Comparison of ENCODE assay signal across 1 cellular context in genomic region chr7:123747620-123748141, GRCh38.
TF ChIP-seq lines count a peak whose summit lies in the region.

No MANE protein-coding gene starts in this region.

TF ChIP-seq in HepG2, 621 proteins besides CTCF, POLR2A, EP300 and RAD21 (continued from another document and continues in another):
- TF ChIP-seq ZBTB4 (CRISPR knock-in tag; IDR thresholded peaks at IDR 0.05; ENCODE audit: borderline replicate concordance) (no peak), SATB2 (CRISPR knock-in tag; IDR thresholded peaks at IDR 0.05) (no peak), ZNF331 (CRISPR knock-in tag; IDR thresholded peaks at IDR 0.05) (peak; percentile 78), ATF6 (CRISPR knock-in tag; conservative IDR thresholded peaks at IDR 0.05) (0 out of 2 replicates have a peak, but pooled peaks have one; percentile 40), SRSF1 (optimal IDR thresholded peaks at IDR 0.05; ENCODE audit: low read depth, low read length) (no peak), ZNF160 (CRISPR knock-in tag; IDR thresholded peaks at IDR 0.05) (no peak), MIXL1 (CRISPR knock-in tag; IDR thresholded peaks at IDR 0.05) (peak; percentile 58; the same call in 1 of the 2 replicates), TAF1 (CRISPR knock-in tag; IDR thresholded peaks at IDR 0.05) (peak; percentile 64), TBX2 (CRISPR knock-in tag; IDR thresholded peaks at IDR 0.05; ENCODE audit: borderline replicate concordance) (peak; percentile 65; the same call in 1 of the 2 replicates), SPEN (CRISPR knock-in tag; IDR thresholded peaks at IDR 0.05; ENCODE audit: low read depth) (peak; percentile 51; the same call in 1 of the 2 replicates), ZBTB38 (CRISPR knock-in tag; IDR thresholded peaks at IDR 0.05) (peak; percentile 43; the same call in 1 of the 2 replicates), TOPORS (CRISPR knock-in tag; IDR thresholded peaks at IDR 0.05) (no peak), MIER3 (CRISPR knock-in tag; IDR thresholded peaks at IDR 0.05; ENCODE audit: borderline replicate concordance) (peak; percentile 39; the same call in 1 of the 2 replicates), FOXA3 (CRISPR knock-in tag; IDR thresholded peaks at IDR 0.05) (peak; percentile 72), ISL2 (CRISPR knock-in tag; IDR thresholded peaks at IDR 0.05) (0 out of 2 replicates have a peak, but pooled peaks have one; percentile 24), ZSCAN20 (CRISPR knock-in tag; IDR thresholded peaks at IDR 0.05; ENCODE audit: borderline replicate concordance) (0 out of 2 replicates have a peak, but pooled peaks have one; percentile 28), REXO4 (CRISPR knock-in tag; IDR thresholded peaks at IDR 0.05; ENCODE audit: borderline replicate concordance) (no peak), ZNF205 (CRISPR knock-in tag; IDR thresholded peaks at IDR 0.05) (0 out of 2 replicates have a peak, but pooled peaks have one; percentile 39), FOXA1 (IDR thresholded peaks at IDR 0.05) (no peak), FOXA1 (CRISPR knock-in tag; IDR thresholded peaks at IDR 0.05) (peak; percentile 78), SP4 (CRISPR knock-in tag; IDR thresholded peaks at IDR 0.05) (peak; percentile 33; the same call in 1 of the 2 replicates), TFE3 (CRISPR knock-in tag; IDR thresholded peaks at IDR 0.05) (0 out of 2 replicates have a peak, but pooled peaks have one; percentile 12), SNAPC2 (CRISPR knock-in tag; IDR thresholded peaks at IDR 0.05) (peak; percentile 18; the same call in 1 of the 2 replicates), ZNF737 (CRISPR knock-in tag; IDR thresholded peaks at IDR 0.05; ENCODE audit: borderline replicate concordance) (no peak), IKZF1 (IDR thresholded peaks at IDR 0.05) (no peak), ZNF557 (CRISPR knock-in tag; IDR thresholded peaks at IDR 0.05) (no peak), KDM5A (IDR thresholded peaks at IDR 0.05; ENCODE audit: borderline replicate concordance, low read length) (0 out of 2 replicates have a peak, but pooled peaks have one; percentile 28), ZNF256 (CRISPR knock-in tag; conservative IDR thresholded peaks at IDR 0.05) (no peak), CREBL2 (CRISPR knock-in tag; IDR thresholded peaks at IDR 0.05; ENCODE audit: borderline replicate concordance) (no peak), CBX5 (CRISPR knock-in tag; IDR thresholded peaks at IDR 0.05; ENCODE audit: borderline replicate concordance) (no peak; the same call in 1 of the 2 replicates), PRDM4 (CRISPR knock-in tag; IDR thresholded peaks at IDR 0.05; ENCODE audit: borderline replicate concordance) (no peak), MXD3 (CRISPR knock-in tag; IDR thresholded peaks at IDR 0.05) (peak; percentile 32; the same call in 1 of the 2 replicates), NONO (IDR thresholded peaks at IDR 0.05) (no peak), NONO (CRISPR knock-in tag; conservative IDR thresholded peaks at IDR 0.05) (peak; percentile 74), HOXA3 (CRISPR knock-in tag; IDR thresholded peaks at IDR 0.05) (peak; percentile 55; the same call in 1 of the 2 replicates), ZNF597 (CRISPR knock-in tag; IDR thresholded peaks at IDR 0.05) (no peak), KLF12 (CRISPR knock-in tag; IDR thresholded peaks at IDR 0.05; ENCODE audit: borderline replicate concordance) (no peak), NCOR1 (IDR thresholded peaks at IDR 0.05; ENCODE audit: borderline replicate concordance, low read length) (0 out of 2 replicates have a peak, but pooled peaks have one; percentile 22), TGIF2 (CRISPR knock-in tag; IDR thresholded peaks at IDR 0.05) (peak; percentile 21; the same call in 1 of the 2 replicates), HNF1B (CRISPR knock-in tag; IDR thresholded peaks at IDR 0.05) (peak; percentile 17; the same call in 1 of the 2 replicates), ZNF646 (CRISPR knock-in tag; IDR thresholded peaks at IDR 0.05) (peak; percentile 47; the same call in 1 of the 2 replicates), ZNF678 (CRISPR knock-in tag; IDR thresholded peaks at IDR 0.05) (no peak)
